ENCODE assay signal across 9 cellular contexts in genomic region chr2:28754321-28754720, GRCh38. TPM values are rescaled to one million over a fixed set of nuclear protein-coding genes. Genes with fewer than 3 reads are reported as not detected.
A peak's percentile ranks its signal among the peaks of the same experiment; 100 is the strongest.
DNase-seq lines count a peak whose midpoint lies in the region; ATAC-seq, FAIRE-seq and TF ChIP-seq lines count a peak whose summit lies in the region.
"Had no signal": no experiment of that assay in that cellular context is flagged by ENCODE, and none has a peak within 500 bp of the region (broad histone marks: within the 10 kb centered on the region; RNA-seq: fewer than 3 reads in every experiment).

No MANE protein-coding gene starts in this region.

- no peak for TF ChIP-seq CTCF in HFFc6 (IDR thresholded peaks at IDR 0.05)
- TF ChIP-seq CTCF in astrocyte of the cerebellum (IDR thresholded peaks at IDR 0.05; ENCODE audit: low read depth, low read length, missing control alignments) = no peak

- no peak for FAIRE-seq in H54 (lab: Jason Lieb, UNC)

- H3K36me3 Mint-ChIP-seq in HFFc6 (ENCODE audit: low read depth) = peaks cover 9% of the 10 kb centered on the region

- no peak for TF ChIP-seq POLR2A in H54 (IDR thresholded peaks at IDR 0.05; ENCODE audit: low read depth, low read length)

- no peaks in the 10 kb centered on the region for H3K9me3 Mint-ChIP-seq in HFFc6

- peak; percentile 8 to 16 for DNase-seq in AML-193 (lab: John Stamatoyannopoulos, UW)
- DNase-seq in HFFc6 = no peak
- no peak for DNase-seq in astrocyte of the cerebellum (ENCODE audit: low read depth)
- peak; percentile 19 for DNase-seq in myocyte (ENCODE audit: low read depth)
- no peak for DNase-seq in HuH-7 (ENCODE audit: low spot score)
- DNase-seq in left lobe of liver (ENCODE audit: low spot score) = no peak
- DNase-seq in H54 (ENCODE audit: insufficient read length, low spot score) = no peak
- DNase-seq: SHP77 treated with DMSO at 0.1 percent for 48 hours had no signal

- H3K4me1 Mint-ChIP-seq in HFFc6 (ENCODE audit: low read depth) = peaks cover 62% of the 10 kb centered on the region

- no peaks in the 10 kb centered on the region for H3K27me3 Mint-ChIP-seq in HFFc6 (ENCODE audit: insufficient read depth)

- peak overlapping the region; percentile 58 for H3K27ac Mint-ChIP-seq in HFFc6

- H3K4me3 Mint-ChIP-seq in HFFc6 = peak overlapping the region; percentile 95

- ATAC-seq in HG02588 (IDR thresholded peaks at IDR 0.05; ENCODE audit: unreplicated experiment) (no peak), left lobe of liver (no peak)

- in situ Hi-C loops in astrocyte of the cerebellum (cut with HindIII; ENCODE audit: low sequenced_read_pairs) = loop anchor here (10.0 kb wide), 1 partner anchor 170 kb away; no protein-coding TSS in a partner anchor

- peak overlapping the region; percentile 82 for H3K4me3 ChIP-seq in astrocyte of the cerebellum (ENCODE audit: low read depth, low read length)

RNA-seq across cellular contexts. Expression of gene PPP1CB, which starts 2.7 kb away (rescaled TPM):
- total RNA-seq in HFFc6 (2021; fragmentation: NEBNext Ultra II Directional; extraction: Animal tissue kit (Norgen Biotek cat#: 25700)) = 100 to 1,000 TPM; 188 to 209 (median 202) TPM
- total RNA-seq in myocyte = 212 and 270 TPM in 2 replicates
- 70.9 TPM for polyA plus RNA-seq in myocyte (2012)
- 76.0 TPM for total RNA-seq in left lobe of liver

RNA-seq across cellular contexts. Expression of gene SPDYA, which starts 56.3 kb away (rescaled TPM):
- total RNA-seq in HFFc6 (2021; fragmentation: NEBNext Ultra II Directional; extraction: Animal tissue kit (Norgen Biotek cat#: 25700)) = under 1 TPM in 4 of 6 experiments, not detected in 2; 0.14 to 0.47 (median 0.34) TPM
- 1.3 TPM in 1 of 2 replicates, not detected in the other for total RNA-seq in myocyte
- polyA plus RNA-seq in myocyte (2012) = 0.58 TPM
- 0.13 TPM for total RNA-seq in left lobe of liver

Comparison
In these comparisons a context has a peak if more than half of its experiments do, and no peak if none do; other contexts are left out.
1. DNase-seq: peak in AML-193 (2 of 2) and myocyte (single experiment); none in HFFc6 (single experiment), astrocyte of the cerebellum (single experiment), HuH-7 (single experiment), left lobe of liver (single experiment) and H54 (single experiment).